ENCODE assay signal across 8 cellular contexts in genomic region chr20:43514062-43514971, GRCh38. TPM values are rescaled to one million over a fixed set of nuclear protein-coding genes. Genes with fewer than 3 reads are reported as not detected.
DNase-seq lines count a peak whose midpoint lies in the region; ATAC-seq and TF ChIP-seq lines count a peak whose summit lies in the region.

No MANE protein-coding gene starts in this region.

- H3K9me3 ChIP-seq in right lobe of liver: no peaks in the 10 kb centered on the region

- TF ChIP-seq CTCF in AG10803 (conservative IDR thresholded peaks at IDR 0.05; ENCODE audit: low read length): peak; percentile 29
- TF ChIP-seq CTCF in right lobe of liver (IDR thresholded peaks at IDR 0.05): peak; percentile 13 to 20 (median 18)

- TF ChIP-seq POLR2A in right lobe of liver (IDR thresholded peaks at IDR 0.05): peak; percentile 7

- H3K36me3 ChIP-seq in right lobe of liver: no peaks in the 10 kb centered on the region

- intact Hi-C loops in right lobe of liver (cut with DNase I): no loop called here

- WGBS in right lobe of liver (ENCODE audit: insufficient coverage, low coverage, low lambda C conversion rate, missing lambda C conversion rate): 34% methylated on average over 10 of the region's 53 CpGs

- DNase-seq in AG10803 (ENCODE audit: low read depth) (peak; percentile 98), NCI-H524 (lab: John Stamatoyannopoulos, UW) (peak; percentile 99 to 100), dermis microvascular lymphatic vessel endothelial cell (ENCODE audit: low read depth in 2 of 2) (peak; percentile 97 to 98), right lobe of liver (peak; percentile 97 to 99 (median 98))
- peak; percentile 85 to 89 for DNase-seq in activated CD4-positive, alpha-beta T cell treated with anti-CD3 and anti-CD28 coated beads, Interleukin-2, amount 50 U/mL, for 4 hours
- DNase-seq in stimulated activated CD4-positive, alpha-beta T cell treated with anti-CD3 and anti-CD28 coated beads, Interleukin-4, amount 100 ng/mL, for 1 hour: peak; percentile 90

- no peaks in the 10 kb centered on the region for H3K4me1 ChIP-seq in right lobe of liver

- H3K27ac ChIP-seq in right lobe of liver: no peak overlapping the region

- H3K27me3 ChIP-seq in right lobe of liver: no peaks in the 10 kb centered on the region

- peak overlapping the region; percentile 69 for H3K4me3 ChIP-seq in AG10803 (ENCODE audit: low read length)
- H3K4me3 ChIP-seq in right lobe of liver: peak overlapping the region; percentile 42 to 70 (median 58)

- ATAC-seq in GM19035 (IDR thresholded peaks at IDR 0.05; ENCODE audit: unreplicated experiment): peak; percentile 80
- peak; percentile 85 for ATAC-seq in HG03342 (IDR thresholded peaks at IDR 0.05; ENCODE audit: unreplicated experiment)
- peak; percentile 94 to 97 (median 96) for ATAC-seq in right lobe of liver

RNA-seq across cellular contexts. Expression of gene L3MBTL1, which starts 6.8 kb away (rescaled TPM):
- total RNA-seq in dermis microvascular lymphatic vessel endothelial cell (1.7 and 2.4 TPM in 2 replicates), right lobe of liver (1 to 10 TPM; 1.2 to 3.2 (median 2.4) TPM)

RNA-seq across cellular contexts. Expression of gene SGK2, which starts 44.5 kb away (rescaled TPM):
- total RNA-seq in dermis microvascular lymphatic vessel endothelial cell (under 0.01 and 0.13 TPM in 2 replicates), right lobe of liver (10 to 100 TPM; 47.3 to 80.2 (median 66.9) TPM)

RNA-seq across cellular contexts. Expression of gene SRSF6, which starts 56.6 kb away (rescaled TPM):
- total RNA-seq in dermis microvascular lymphatic vessel endothelial cell (33.5 and 42.7 TPM in 2 replicates), right lobe of liver (100 to 1,000 TPM in 1 of 6 experiments, 10 to 100 TPM in 5; 35.1 to 111 (median 76.8) TPM)

Comparison
In these comparisons a context has a peak if more than half of its experiments do, and no peak if none do; other contexts are left out.
1. RNA of gene SGK2, which starts 44.5 kb away (total RNA-seq): 47.3 to 80.2 TPM in right lobe of liver; under 0.01 to 0.13 TPM in dermis microvascular lymphatic vessel endothelial cell; every median in the first group is over 10 times any median in the second.
2. Peak in every context shown above with its lines, with median percentiles within 50 percentile points of each other: DNase-seq and ATAC-seq.